Comparison of ENCODE assay signal across 1 cellular context in the genomic region with DNA sequence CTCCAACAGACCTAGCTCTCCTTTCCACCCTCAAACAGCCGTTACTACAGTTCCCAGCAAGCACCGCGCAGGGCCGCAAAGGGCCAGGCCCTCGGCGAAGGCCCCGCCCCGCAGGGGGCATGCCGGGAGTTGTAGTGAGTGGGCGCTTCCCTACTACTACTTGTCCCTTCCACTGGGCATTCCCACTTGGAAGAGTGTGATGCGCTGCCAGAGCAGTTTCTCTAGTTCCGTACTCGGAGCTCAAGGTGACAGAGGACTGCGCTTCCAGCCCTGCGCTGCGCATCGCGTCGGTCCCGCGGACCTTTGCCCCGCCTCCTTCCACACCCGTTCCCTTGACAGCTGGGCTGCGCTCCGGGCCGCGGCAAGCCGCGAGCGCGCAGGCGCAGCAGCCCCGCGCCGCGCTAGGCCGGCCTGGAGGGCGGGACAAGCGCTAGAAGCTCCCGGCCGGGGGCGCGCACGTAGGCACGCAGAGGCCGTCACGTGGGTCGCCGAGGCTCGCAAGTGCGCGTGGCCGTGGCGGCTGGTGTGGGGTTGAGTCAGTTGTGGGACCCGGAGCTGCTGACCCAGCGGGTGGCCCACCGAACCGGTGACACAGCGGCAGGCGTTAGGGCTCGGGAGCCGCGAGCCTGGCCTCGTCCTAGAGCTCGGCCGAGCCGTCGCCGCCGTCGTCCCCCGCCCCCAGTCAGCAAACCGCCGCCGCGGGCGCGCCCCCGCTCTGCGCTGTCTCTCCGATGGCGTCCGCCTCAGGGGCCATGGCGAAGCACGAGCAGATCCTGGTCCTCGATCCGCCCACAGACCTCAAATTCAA.
TF ChIP-seq lines count a peak whose summit lies in the region.

A gene with protein sequence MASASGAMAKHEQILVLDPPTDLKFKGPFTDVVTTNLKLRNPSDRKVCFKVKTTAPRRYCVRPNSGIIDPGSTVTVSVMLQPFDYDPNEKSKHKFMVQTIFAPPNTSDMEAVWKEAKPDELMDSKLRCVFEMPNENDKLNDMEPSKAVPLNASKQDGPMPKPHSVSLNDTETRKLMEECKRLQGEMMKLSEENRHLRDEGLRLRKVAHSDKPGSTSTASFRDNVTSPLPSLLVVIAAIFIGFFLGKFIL (plus strand): TSS at position 491 of the 808 bp plus-strand sequence. CDS start 241 bp downstream, at position 732.

TF ChIP-seq in HEK293, 187 proteins besides CTCF, POLR2A, EP300 and RAD21 (continued from another document and continues in another):
- TF ChIP-seq PATZ1 (tag by site-specific recombination; IDR thresholded peaks at IDR 0.05) (peak; percentile 73), ZBTB21 (tag by site-specific recombination; IDR thresholded peaks at IDR 0.05) (no peak), ZNF423 (tag by site-specific recombination; IDR thresholded peaks at IDR 0.05) (no peak), ZNF211 (tag by site-specific recombination; IDR thresholded peaks at IDR 0.05; ENCODE audit: low read depth) (no peak), ZNF174 (tag by site-specific recombination; IDR thresholded peaks at IDR 0.05) (no peak), ZNF529 (tag by site-specific recombination; IDR thresholded peaks at IDR 0.05; ENCODE audit: insufficient replicate concordance) (no peak), ZSCAN16 (tag by site-specific recombination; IDR thresholded peaks at IDR 0.05) (no peak), ZNF544 (tag by site-specific recombination; IDR thresholded peaks at IDR 0.05) (no peak), ZBTB1 (tag by site-specific recombination; IDR thresholded peaks at IDR 0.05) (no peak), ZNF791 (tag by site-specific recombination; IDR thresholded peaks at IDR 0.05) (no peak), ZNF112 (tag by site-specific recombination; IDR thresholded peaks at IDR 0.05) (no peak), ZNF2 (tag by site-specific recombination; IDR thresholded peaks at IDR 0.05) (no peak), ZNF621 (tag by site-specific recombination; IDR thresholded peaks at IDR 0.05) (no peak), ZNF292 (tag by site-specific recombination; IDR thresholded peaks at IDR 0.05; ENCODE audit: borderline replicate concordance, low read depth) (no peak), ZNF350 (tag by site-specific recombination; IDR thresholded peaks at IDR 0.05) (no peak), ZNF138 (tag by site-specific recombination; IDR thresholded peaks at IDR 0.05; ENCODE audit: borderline replicate concordance) (no peak), HOXA7 (CRISPR knock-in tag; IDR thresholded peaks at IDR 0.05; ENCODE audit: borderline replicate concordance) (no peak), SETDB1 (IDR thresholded peaks at IDR 0.05; ENCODE audit: insufficient read length, low read length) (no peak), ZNF404 (tag by site-specific recombination; IDR thresholded peaks at IDR 0.05) (no peak), PRDM1 (tag by site-specific recombination; IDR thresholded peaks at IDR 0.05) (no peak), ZNF776 (tag by site-specific recombination; IDR thresholded peaks at IDR 0.05; ENCODE audit: borderline replicate concordance) (no peak), ZSCAN18 (tag by site-specific recombination; IDR thresholded peaks at IDR 0.05) (no peak), ZNF704 (tag by site-specific recombination; IDR thresholded peaks at IDR 0.05) (no peak), ZNF555 (tag by site-specific recombination; conservative IDR thresholded peaks at IDR 0.05) (no peak), ZNF654 (tag by site-specific recombination; IDR thresholded peaks at IDR 0.05; ENCODE audit: low read depth) (no peak), GLIS1 (tag by site-specific recombination; IDR thresholded peaks at IDR 0.05) (peak; percentile 40; the same call in 1 of the 2 replicates), GLI2 (tag by site-specific recombination; IDR thresholded peaks at IDR 0.05; ENCODE audit: borderline replicate concordance, low read depth) (no peak), REPIN1 (tag by site-specific recombination; IDR thresholded peaks at IDR 0.05; ENCODE audit: low read depth) (no peak), HOXD13 (CRISPR knock-in tag; IDR thresholded peaks at IDR 0.05; ENCODE audit: borderline replicate concordance) (no peak), ZNF114 (tag by site-specific recombination; IDR thresholded peaks at IDR 0.05) (no peak), YY1 (tag by site-specific recombination; IDR thresholded peaks at IDR 0.05) (peak; percentile 70), ZNF510 (tag by site-specific recombination; IDR thresholded peaks at IDR 0.05; ENCODE audit: insufficient replicate concordance) (no peak), ZNF785 (tag by site-specific recombination; IDR thresholded peaks at IDR 0.05) (peak; percentile 19; the same call in 1 of the 2 replicates), ZNF623 (tag by site-specific recombination; IDR thresholded peaks at IDR 0.05) (no peak)
- TF ChIP-seq, protein P1, sequence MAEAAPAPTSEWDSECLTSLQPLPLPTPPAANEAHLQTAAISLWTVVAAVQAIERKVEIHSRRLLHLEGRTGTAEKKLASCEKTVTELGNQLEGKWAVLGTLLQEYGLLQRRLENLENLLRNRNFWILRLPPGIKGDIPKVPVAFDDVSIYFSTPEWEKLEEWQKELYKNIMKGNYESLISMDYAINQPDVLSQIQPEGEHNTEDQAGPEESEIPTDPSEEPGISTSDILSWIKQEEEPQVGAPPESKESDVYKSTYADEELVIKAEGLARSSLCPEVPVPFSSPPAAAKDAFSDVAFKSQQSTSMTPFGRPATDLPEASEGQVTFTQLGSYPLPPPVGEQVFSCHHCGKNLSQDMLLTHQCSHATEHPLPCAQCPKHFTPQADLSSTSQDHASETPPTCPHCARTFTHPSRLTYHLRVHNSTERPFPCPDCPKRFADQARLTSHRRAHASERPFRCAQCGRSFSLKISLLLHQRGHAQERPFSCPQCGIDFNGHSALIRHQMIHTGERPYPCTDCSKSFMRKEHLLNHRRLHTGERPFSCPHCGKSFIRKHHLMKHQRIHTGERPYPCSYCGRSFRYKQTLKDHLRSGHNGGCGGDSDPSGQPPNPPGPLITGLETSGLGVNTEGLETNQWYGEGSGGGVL (tag by site-specific recombination; IDR thresholded peaks at IDR 0.05), result 0 out of 2 replicates have a peak, but pooled peaks have one; percentile 20
- TF ChIP-seq, protein P2, sequence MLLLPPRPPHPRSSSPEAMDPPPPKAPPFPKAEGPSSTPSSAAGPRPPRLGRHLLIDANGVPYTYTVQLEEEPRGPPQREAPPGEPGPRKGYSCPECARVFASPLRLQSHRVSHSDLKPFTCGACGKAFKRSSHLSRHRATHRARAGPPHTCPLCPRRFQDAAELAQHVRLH (tag by site-specific recombination; IDR thresholded peaks at IDR 0.05), result no peak
- TF ChIP-seq, protein P3, sequence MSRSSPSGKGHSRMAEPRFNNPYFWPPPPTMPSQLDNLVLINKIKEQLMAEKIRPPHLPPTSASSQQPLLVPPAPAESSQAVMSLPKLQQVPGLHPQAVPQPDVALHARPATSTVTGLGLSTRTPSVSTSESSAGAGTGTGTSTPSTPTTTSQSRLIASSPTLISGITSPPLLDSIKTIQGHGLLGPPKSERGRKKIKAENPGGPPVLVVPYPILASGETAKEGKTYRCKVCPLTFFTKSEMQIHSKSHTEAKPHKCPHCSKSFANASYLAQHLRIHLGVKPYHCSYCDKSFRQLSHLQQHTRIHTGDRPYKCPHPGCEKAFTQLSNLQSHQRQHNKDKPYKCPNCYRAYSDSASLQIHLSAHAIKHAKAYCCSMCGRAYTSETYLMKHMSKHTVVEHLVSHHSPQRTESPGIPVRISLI (tag by site-specific recombination; IDR thresholded peaks at IDR 0.05), result no peak
- TF ChIP-seq, protein P4, sequence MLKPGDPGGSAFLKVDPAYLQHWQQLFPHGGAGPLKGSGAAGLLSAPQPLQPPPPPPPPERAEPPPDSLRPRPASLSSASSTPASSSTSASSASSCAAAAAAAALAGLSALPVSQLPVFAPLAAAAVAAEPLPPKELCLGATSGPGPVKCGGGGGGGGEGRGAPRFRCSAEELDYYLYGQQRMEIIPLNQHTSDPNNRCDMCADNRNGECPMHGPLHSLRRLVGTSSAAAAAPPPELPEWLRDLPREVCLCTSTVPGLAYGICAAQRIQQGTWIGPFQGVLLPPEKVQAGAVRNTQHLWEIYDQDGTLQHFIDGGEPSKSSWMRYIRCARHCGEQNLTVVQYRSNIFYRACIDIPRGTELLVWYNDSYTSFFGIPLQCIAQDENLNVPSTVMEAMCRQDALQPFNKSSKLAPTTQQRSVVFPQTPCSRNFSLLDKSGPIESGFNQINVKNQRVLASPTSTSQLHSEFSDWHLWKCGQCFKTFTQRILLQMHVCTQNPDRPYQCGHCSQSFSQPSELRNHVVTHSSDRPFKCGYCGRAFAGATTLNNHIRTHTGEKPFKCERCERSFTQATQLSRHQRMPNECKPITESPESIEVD (tag by site-specific recombination; IDR thresholded peaks at IDR 0.05), result no peak
- TF ChIP-seq, protein P5, sequence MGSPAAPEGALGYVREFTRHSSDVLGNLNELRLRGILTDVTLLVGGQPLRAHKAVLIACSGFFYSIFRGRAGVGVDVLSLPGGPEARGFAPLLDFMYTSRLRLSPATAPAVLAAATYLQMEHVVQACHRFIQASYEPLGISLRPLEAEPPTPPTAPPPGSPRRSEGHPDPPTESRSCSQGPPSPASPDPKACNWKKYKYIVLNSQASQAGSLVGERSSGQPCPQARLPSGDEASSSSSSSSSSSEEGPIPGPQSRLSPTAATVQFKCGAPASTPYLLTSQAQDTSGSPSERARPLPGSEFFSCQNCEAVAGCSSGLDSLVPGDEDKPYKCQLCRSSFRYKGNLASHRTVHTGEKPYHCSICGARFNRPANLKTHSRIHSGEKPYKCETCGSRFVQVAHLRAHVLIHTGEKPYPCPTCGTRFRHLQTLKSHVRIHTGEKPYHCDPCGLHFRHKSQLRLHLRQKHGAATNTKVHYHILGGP (tag by site-specific recombination; IDR thresholded peaks at IDR 0.05), result no peak
- TF ChIP-seq, protein P6, sequence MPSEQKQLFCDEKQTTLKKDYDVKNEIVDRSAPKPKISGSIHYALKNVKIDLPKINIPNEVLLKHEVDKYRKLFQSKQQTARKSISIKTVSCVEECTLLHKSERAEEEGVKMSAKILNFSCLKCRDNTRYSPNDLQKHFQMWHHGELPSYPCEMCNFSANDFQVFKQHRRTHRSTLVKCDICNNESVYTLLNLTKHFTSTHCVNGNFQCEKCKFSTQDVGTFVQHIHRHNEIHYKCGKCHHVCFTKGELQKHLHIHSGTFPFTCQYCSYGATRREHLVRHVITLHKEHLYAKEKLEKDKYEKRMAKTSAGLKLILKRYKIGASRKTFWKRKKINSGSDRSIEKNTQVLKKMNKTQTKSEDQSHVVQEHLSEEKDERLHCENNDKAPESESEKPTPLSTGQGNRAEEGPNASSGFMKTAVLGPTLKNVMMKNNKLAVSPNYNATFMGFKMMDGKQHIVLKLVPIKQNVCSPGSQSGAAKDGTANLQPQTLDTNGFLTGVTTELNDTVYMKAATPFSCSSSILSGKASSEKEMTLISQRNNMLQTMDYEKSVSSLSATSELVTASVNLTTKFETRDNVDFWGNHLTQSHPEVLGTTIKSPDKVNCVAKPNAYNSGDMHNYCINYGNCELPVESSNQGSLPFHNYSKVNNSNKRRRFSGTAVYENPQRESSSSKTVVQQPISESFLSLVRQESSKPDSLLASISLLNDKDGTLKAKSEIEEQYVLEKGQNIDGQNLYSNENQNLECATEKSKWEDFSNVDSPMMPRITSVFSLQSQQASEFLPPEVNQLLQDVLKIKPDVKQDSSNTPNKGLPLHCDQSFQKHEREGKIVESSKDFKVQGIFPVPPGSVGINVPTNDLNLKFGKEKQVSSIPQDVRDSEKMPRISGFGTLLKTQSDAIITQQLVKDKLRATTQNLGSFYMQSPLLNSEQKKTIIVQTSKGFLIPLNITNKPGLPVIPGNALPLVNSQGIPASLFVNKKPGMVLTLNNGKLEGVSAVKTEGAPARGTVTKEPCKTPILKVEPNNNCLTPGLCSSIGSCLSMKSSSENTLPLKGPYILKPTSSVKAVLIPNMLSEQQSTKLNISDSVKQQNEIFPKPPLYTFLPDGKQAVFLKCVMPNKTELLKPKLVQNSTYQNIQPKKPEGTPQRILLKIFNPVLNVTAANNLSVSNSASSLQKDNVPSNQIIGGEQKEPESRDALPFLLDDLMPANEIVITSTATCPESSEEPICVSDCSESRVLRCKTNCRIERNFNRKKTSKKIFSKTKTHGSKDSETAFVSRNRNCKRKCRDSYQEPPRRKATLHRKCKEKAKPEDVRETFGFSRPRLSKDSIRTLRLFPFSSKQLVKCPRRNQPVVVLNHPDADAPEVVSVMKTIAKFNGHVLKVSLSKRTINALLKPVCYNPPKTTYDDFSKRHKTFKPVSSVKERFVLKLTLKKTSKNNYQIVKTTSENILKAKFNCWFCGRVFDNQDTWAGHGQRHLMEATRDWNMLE (tag by site-specific recombination; conservative IDR thresholded peaks at IDR 0.05; ENCODE audit: low read depth), result 0 out of 2 replicates have a peak, but pooled peaks have one; percentile 21
